ENCODE assay signal across 10 cellular contexts in genomic region chr18:31810336-31811130, GRCh38. TPM values are rescaled to one million over a fixed set of nuclear protein-coding genes. Genes with fewer than 3 reads are reported as not detected.
"Had no signal": no experiment of that assay in that cellular context is flagged by ENCODE, and none has a peak within 500 bp of the region (broad histone marks: within the 10 kb centered on the region; RNA-seq: fewer than 3 reads in every experiment).

No MANE protein-coding gene starts in this region.

RNA-seq across cellular contexts. Expression of gene SLC25A52, which starts 49.9 kb away (rescaled TPM):
- total RNA-seq: dermis microvascular lymphatic vessel endothelial cell, left ventricle myocardium inferior, lower lobe of right lung, occipital lobe, pancreas, right lobe of liver, suprapubic skin, upper lobe of right lung, vagina had no signal
- polyA plus RNA-seq: keratinocyte had no signal
